ENCODE assay signal across 1 cellular context in genomic region chr6:30723159-30723842, GRCh38.
TF ChIP-seq lines count a peak whose summit lies in the region.

No MANE protein-coding gene starts in this region.

TF ChIP-seq in HepG2, 621 proteins besides CTCF, POLR2A, EP300 and RAD21:
- TF ChIP-seq REL (CRISPR knock-in tag; conservative IDR thresholded peaks at IDR 0.05), result 0 out of 2 replicates have a peak, but pooled peaks have one; percentile 23
- TF ChIP-seq YEATS2 (CRISPR knock-in tag; IDR thresholded peaks at IDR 0.05; ENCODE audit: borderline replicate concordance), result 0 out of 2 replicates have a peak, but pooled peaks have one; percentile 5
- 0 out of 2 replicates have a peak, but pooled peaks have one; percentile 8 for TF ChIP-seq SIN3A (IDR thresholded peaks at IDR 0.05; ENCODE audit: borderline replicate concordance, low read depth, low read length)
- TF ChIP-seq SKIL (CRISPR knock-in tag; IDR thresholded peaks at IDR 0.05; ENCODE audit: borderline replicate concordance), result 0 out of 2 replicates have a peak, but pooled peaks have one; percentile 15
- peak; percentile 41; the same call in 1 of the 2 replicates for TF ChIP-seq MYPOP (CRISPR knock-in tag; IDR thresholded peaks at IDR 0.05)
- TF ChIP-seq RBM22 (optimal IDR thresholded peaks at IDR 0.05; ENCODE audit: low read length), result peak; percentile 14
